1 cellular context compared by ENCODE assay signal in genomic region chrX:115892787-115893671, GRCh38.
A peak's percentile ranks its signal among the peaks of the same experiment; 100 is the strongest.
TF ChIP-seq lines count a peak whose summit lies in the region.

No MANE protein-coding gene starts in this region.

TF ChIP-seq in HepG2, 621 proteins besides CTCF, POLR2A, EP300 and RAD21 (continued from another document and continues in another):
- TF ChIP-seq HIC2 (CRISPR knock-in tag; IDR thresholded peaks at IDR 0.05; ENCODE audit: low read depth) (no peak), THAP9 (CRISPR knock-in tag; IDR thresholded peaks at IDR 0.05; ENCODE audit: borderline replicate concordance) (no peak; the same call in 1 of the 2 replicates), DBP (CRISPR knock-in tag; IDR thresholded peaks at IDR 0.05; ENCODE audit: not compliant biosample characterization) (no peak), POLR2G (IDR thresholded peaks at IDR 0.05; ENCODE audit: low read depth, low read length) (0 out of 2 replicates have a peak, but pooled peaks have one; percentile 33), ZNF564 (CRISPR knock-in tag; IDR thresholded peaks at IDR 0.05) (no peak), GABPA (IDR thresholded peaks at IDR 0.05; ENCODE audit: low read depth, low read length) (peak; percentile 27; the same call in 1 of the 2 replicates), GABPA (CRISPR knock-in tag; IDR thresholded peaks at IDR 0.05; ENCODE audit: low read depth) (no peak; the same call in 1 of the 2 replicates), STAT5B (CRISPR knock-in tag; IDR thresholded peaks at IDR 0.05) (no peak), PHB2 (IDR thresholded peaks at IDR 0.05; ENCODE audit: partially characterized antibody) (no peak), SAP130 (CRISPR knock-in tag; IDR thresholded peaks at IDR 0.05; ENCODE audit: low read depth) (peak; percentile 51), NCOA5 (CRISPR knock-in tag; IDR thresholded peaks at IDR 0.05) (no peak), CHCHD3 (CRISPR knock-in tag; IDR thresholded peaks at IDR 0.05) (no peak), PHF21A (CRISPR knock-in tag; IDR thresholded peaks at IDR 0.05) (0 out of 2 replicates have a peak, but pooled peaks have one; percentile 17), ZNF180 (CRISPR knock-in tag; IDR thresholded peaks at IDR 0.05; ENCODE audit: borderline replicate concordance, low read depth) (no peak), ZNF317 (CRISPR knock-in tag; IDR thresholded peaks at IDR 0.05) (0 out of 2 replicates have a peak, but pooled peaks have one; percentile 13), ZFP91 (CRISPR knock-in tag; IDR thresholded peaks at IDR 0.05; ENCODE audit: borderline replicate concordance) (peak; percentile 74), SMC3 (IDR thresholded peaks at IDR 0.05; ENCODE audit: low read length) (peak; percentile 58), MAFK (conservative IDR thresholded peaks at IDR 0.05 in 1 of 2, IDR thresholded peaks at IDR 0.05 in 1 of 2; ENCODE audit: low read length in 2 of 2) (no peak), ZNF644 (CRISPR knock-in tag; IDR thresholded peaks at IDR 0.05; ENCODE audit: low read depth) (no peak), XRCC5 (optimal IDR thresholded peaks at IDR 0.05; ENCODE audit: low read length) (peak; percentile 71), RXRB (CRISPR knock-in tag; IDR thresholded peaks at IDR 0.05; ENCODE audit: borderline replicate concordance) (peak; percentile 44; the same call in 1 of the 2 replicates), AGO1 (IDR thresholded peaks at IDR 0.05; ENCODE audit: low read depth, low read length, poor library complexity, severe bottlenecking) (no peak), ZNF784 (CRISPR knock-in tag; IDR thresholded peaks at IDR 0.05; ENCODE audit: borderline replicate concordance) (no peak), TBX2 (CRISPR knock-in tag; IDR thresholded peaks at IDR 0.05; ENCODE audit: borderline replicate concordance) (peak; percentile 54; the same call in 1 of the 2 replicates), DRAP1 (CRISPR knock-in tag; IDR thresholded peaks at IDR 0.05) (no peak), ZNF296 (CRISPR knock-in tag; conservative IDR thresholded peaks at IDR 0.05) (no peak), CREM (IDR thresholded peaks at IDR 0.05) (peak; percentile 59; the same call in 1 of the 2 replicates), CREM (CRISPR knock-in tag; IDR thresholded peaks at IDR 0.05) (no peak), ZNF329 (CRISPR knock-in tag; IDR thresholded peaks at IDR 0.05; ENCODE audit: low read depth) (0 out of 2 replicates have a peak, but pooled peaks have one; percentile 25), KDM5A (IDR thresholded peaks at IDR 0.05; ENCODE audit: borderline replicate concordance, low read length) (peak; percentile 73; the same call in 1 of the 2 replicates), ZNF83 (CRISPR knock-in tag; IDR thresholded peaks at IDR 0.05; ENCODE audit: borderline replicate concordance) (no peak), RFX1 (IDR thresholded peaks at IDR 0.05) (no peak), ZNF775 (CRISPR knock-in tag; IDR thresholded peaks at IDR 0.05; ENCODE audit: borderline replicate concordance) (no peak), STAG1 (CRISPR knock-in tag; IDR thresholded peaks at IDR 0.05) (peak; percentile 74), ZNF747 (CRISPR knock-in tag; IDR thresholded peaks at IDR 0.05; ENCODE audit: borderline replicate concordance) (peak; percentile 66; the same call in 1 of the 2 replicates), PHF20 (CRISPR knock-in tag; IDR thresholded peaks at IDR 0.05) (no peak), RFXAP (CRISPR knock-in tag; IDR thresholded peaks at IDR 0.05; ENCODE audit: borderline replicate concordance) (no peak), ZSCAN25 (CRISPR knock-in tag; IDR thresholded peaks at IDR 0.05) (0 out of 2 replicates have a peak, but pooled peaks have one; percentile 28), BHLHE40 (IDR thresholded peaks at IDR 0.05; ENCODE audit: low read length) (0 out of 2 replicates have a peak, but pooled peaks have one; percentile 40)
- TF ChIP-seq, protein P1, sequence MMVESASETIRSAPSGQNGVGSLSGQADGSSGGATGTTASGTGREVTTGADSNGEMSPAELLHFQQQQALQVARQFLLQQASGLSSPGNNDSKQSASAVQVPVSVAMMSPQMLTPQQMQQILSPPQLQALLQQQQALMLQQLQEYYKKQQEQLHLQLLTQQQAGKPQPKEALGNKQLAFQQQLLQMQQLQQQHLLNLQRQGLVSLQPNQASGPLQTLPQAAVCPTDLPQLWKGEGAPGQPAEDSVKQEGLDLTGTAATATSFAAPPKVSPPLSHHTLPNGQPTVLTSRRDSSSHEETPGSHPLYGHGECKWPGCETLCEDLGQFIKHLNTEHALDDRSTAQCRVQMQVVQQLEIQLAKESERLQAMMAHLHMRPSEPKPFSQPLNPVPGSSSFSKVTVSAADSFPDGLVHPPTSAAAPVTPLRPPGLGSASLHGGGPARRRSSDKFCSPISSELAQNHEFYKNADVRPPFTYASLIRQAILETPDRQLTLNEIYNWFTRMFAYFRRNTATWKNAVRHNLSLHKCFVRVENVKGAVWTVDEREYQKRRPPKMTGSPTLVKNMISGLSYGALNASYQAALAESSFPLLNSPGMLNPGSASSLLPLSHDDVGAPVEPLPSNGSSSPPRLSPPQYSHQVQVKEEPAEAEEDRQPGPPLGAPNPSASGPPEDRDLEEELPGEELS (CRISPR knock-in tag; IDR thresholded peaks at IDR 0.05): peak; percentile 45; the same call in 1 of the 2 replicates
- TF ChIP-seq, protein P2, sequence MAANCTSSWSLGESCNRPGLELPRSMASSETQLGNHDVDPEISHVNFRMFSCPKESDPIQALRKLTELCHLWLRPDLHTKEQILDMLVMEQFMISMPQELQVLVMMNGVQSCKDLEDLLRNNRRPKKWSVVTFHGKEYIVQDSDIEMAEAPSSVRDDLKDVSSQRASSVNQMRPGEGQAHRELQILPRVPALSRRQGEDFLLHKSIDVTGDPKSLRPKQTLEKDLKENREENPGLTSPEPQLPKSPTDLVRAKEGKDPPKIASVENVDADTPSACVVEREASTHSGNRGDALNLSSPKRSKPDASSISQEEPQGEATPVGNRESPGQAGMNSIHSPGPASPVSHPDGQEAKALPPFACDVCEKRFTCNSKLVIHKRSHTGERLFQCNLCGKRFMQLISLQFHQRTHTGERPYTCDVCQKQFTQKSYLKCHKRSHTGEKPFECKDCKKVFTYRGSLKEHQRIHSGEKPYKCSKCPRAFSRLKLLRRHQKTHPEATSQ (CRISPR knock-in tag; IDR thresholded peaks at IDR 0.05; ENCODE audit: borderline replicate concordance): no peak
- TF ChIP-seq, protein P3, sequence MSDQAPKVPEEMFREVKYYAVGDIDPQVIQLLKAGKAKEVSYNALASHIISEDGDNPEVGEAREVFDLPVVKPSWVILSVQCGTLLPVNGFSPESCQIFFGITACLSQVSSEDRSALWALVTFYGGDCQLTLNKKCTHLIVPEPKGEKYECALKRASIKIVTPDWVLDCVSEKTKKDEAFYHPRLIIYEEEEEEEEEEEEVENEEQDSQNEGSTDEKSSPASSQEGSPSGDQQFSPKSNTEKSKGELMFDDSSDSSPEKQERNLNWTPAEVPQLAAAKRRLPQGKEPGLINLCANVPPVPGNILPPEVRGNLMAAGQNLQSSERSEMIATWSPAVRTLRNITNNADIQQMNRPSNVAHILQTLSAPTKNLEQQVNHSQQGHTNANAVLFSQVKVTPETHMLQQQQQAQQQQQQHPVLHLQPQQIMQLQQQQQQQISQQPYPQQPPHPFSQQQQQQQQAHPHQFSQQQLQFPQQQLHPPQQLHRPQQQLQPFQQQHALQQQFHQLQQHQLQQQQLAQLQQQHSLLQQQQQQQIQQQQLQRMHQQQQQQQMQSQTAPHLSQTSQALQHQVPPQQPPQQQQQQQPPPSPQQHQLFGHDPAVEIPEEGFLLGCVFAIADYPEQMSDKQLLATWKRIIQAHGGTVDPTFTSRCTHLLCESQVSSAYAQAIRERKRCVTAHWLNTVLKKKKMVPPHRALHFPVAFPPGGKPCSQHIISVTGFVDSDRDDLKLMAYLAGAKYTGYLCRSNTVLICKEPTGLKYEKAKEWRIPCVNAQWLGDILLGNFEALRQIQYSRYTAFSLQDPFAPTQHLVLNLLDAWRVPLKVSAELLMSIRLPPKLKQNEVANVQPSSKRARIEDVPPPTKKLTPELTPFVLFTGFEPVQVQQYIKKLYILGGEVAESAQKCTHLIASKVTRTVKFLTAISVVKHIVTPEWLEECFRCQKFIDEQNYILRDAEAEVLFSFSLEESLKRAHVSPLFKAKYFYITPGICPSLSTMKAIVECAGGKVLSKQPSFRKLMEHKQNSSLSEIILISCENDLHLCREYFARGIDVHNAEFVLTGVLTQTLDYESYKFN (CRISPR knock-in tag; conservative IDR thresholded peaks at IDR 0.05): peak; percentile 31; the same call in 1 of the 2 replicates
- TF ChIP-seq, protein P4, sequence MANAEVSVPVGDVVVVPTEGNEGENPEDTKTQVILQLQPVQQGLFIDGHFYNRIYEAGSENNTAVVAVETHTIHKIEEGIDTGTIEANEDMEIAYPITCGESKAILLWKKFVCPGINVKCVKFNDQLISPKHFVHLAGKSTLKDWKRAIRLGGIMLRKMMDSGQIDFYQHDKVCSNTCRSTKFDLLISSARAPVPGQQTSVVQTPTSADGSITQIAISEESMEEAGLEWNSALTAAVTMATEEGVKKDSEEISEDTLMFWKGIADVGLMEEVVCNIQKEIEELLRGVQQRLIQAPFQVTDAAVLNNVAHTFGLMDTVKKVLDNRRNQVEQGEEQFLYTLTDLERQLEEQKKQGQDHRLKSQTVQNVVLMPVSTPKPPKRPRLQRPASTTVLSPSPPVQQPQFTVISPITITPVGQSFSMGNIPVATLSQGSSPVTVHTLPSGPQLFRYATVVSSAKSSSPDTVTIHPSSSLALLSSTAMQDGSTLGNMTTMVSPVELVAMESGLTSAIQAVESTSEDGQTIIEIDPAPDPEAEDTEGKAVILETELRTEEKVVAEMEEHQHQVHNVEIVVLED (CRISPR knock-in tag; IDR thresholded peaks at IDR 0.05; ENCODE audit: borderline replicate concordance): peak; percentile 49; the same call in 1 of the 2 replicates
- TF ChIP-seq, protein P5, sequence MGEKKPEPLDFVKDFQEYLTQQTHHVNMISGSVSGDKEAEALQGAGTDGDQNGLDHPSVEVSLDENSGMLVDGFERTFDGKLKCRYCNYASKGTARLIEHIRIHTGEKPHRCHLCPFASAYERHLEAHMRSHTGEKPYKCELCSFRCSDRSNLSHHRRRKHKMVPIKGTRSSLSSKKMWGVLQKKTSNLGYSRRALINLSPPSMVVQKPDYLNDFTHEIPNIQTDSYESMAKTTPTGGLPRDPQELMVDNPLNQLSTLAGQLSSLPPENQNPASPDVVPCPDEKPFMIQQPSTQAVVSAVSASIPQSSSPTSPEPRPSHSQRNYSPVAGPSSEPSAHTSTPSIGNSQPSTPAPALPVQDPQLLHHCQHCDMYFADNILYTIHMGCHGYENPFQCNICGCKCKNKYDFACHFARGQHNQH (CRISPR knock-in tag; IDR thresholded peaks at IDR 0.05): peak; percentile 52; the same call in 1 of the 2 replicates
